ENCODE assay signal across 24 cellular contexts in the genomic region with DNA sequence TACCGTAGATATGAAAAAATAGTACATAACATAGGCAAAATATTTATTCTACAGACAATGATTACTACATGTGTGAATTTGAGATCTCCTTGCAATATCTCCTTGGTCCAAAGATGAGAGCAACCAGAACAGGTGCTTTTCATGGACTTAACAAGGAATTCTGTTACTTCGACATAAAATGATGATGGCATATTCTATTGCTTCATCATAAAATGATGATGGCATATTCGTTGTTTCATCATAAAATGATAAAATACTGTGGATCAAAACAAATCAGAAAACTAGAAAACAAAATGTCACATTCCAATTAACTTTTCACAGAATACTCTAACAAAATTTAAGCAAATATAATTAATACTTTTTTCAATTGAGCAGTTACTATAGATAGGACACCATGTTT. TPM values are rescaled to one million over a fixed set of nuclear protein-coding genes. Genes with fewer than 3 reads are reported as not detected.
DNase-seq lines count a peak whose midpoint lies in the region; ATAC-seq, FAIRE-seq and TF ChIP-seq lines count a peak whose summit lies in the region.
"Had no signal": no experiment of that assay in that cellular context is flagged by ENCODE, and none has a peak within 500 bp of the region (broad histone marks: within the 10 kb centered on the region; RNA-seq: fewer than 3 reads in every experiment).

No MANE protein-coding gene starts in this region.

- H3K9me3 Mint-ChIP-seq in activated T-helper 17 cell treated with anti-CD3 and anti-CD28 coated beads, Interleukin-2, amount 50 U/mL, for 72 hours = no peaks in the 10 kb centered on the region
- H3K9me3 Mint-ChIP-seq: T-helper 1 cell treated with Interleukin-12 subunit alpha and Interleukin-12 subunit beta and Interleukin-4 antibody, amounts not matched to agents 30 μg/mL and 1 μg/mL, for 36 hours had no signal

- TF ChIP-seq CTCF in KMS-11 (conservative IDR thresholded peaks at IDR 0.05; ENCODE audit: low read depth, low read length) = no peak

- H3K4me1 Mint-ChIP-seq in activated T-helper 17 cell treated with anti-CD3 and anti-CD28 coated beads, Interleukin-2, amount 50 U/mL, for 72 hours = peaks cover 61% of the 10 kb centered on the region

- WGBS in mesenchymal stem cell = no CpG with 5 or more reads among the region's 3 CpGs

- no peak overlapping the region for H2BK120ac ChIP-seq in mesenchymal stem cell (ENCODE audit: low read depth, low read length)

- H4K91ac ChIP-seq in mesenchymal stem cell (ENCODE audit: low read length) = no peak overlapping the region

- no peak overlapping the region for H3K27ac Mint-ChIP-seq in activated T-helper 17 cell treated with anti-CD3 and anti-CD28 coated beads, Interleukin-2, amount 50 U/mL, for 72 hours
- H3K27ac Mint-ChIP-seq: T-helper 1 cell treated with Interleukin-12 subunit alpha and Interleukin-12 subunit beta and Interleukin-4 antibody, amounts not matched to agents 30 μg/mL and 1 μg/mL, for 36 hours had no signal

- CTCF ChIA-PET in HEK293T (lab: Yijun Ruan, JAX) = no interaction called here

- no peaks in the 10 kb centered on the region for H3K27me3 ChIP-seq in KMS-11 (ENCODE audit: insufficient read depth, low read depth)
- H3K27me3 ChIP-seq in mesenchymal stem cell (ENCODE audit: control insufficient read depth in 1 of 2, insufficient read depth in 1 of 2, low read length in 2 of 2) = no peaks in the 10 kb centered on the region

- no peak overlapping the region for H3K18ac ChIP-seq in mesenchymal stem cell (ENCODE audit: low read depth in 1 of 2, low read length in 2 of 2)

- DNase-seq in mesenchymal stem cell (no peak), HEK293T (ENCODE audit: extremely low spot score) (no peak), NCI-H510A treated with DMSO at 0.1 percent for 48 hours (lab: John Stamatoyannopoulos, UW) (no peak)
- DNase-seq: ACHN; AML-193; DMS79 treated with DMSO at 0.1 percent for 48 hours; GOT3; KG1; MM.1S; NCI-H1092; NCI-H146; NCI-H2081; NCI-H446 treated with DMSO at 0.1 percent for 48 hours; NCI-H748 treated with DMSO at 0.1 percent for 48 hours; NK-92 treated with Interleukin-12 subunit alpha and Interleukin-12 subunit beta, amount 100 ng/mL, for 24 hours; OCI-M1; SHP77 treated with DMSO at 0.1 percent for 48 hours had no signal

- H3K23ac ChIP-seq in mesenchymal stem cell (ENCODE audit: low read length in 2 of 2) = no peak overlapping the region

- no peaks in the 10 kb centered on the region for H3K27me3 Mint-ChIP-seq in activated T-helper 17 cell treated with anti-CD3 and anti-CD28 coated beads, Interleukin-2, amount 50 U/mL, for 72 hours

- H3K36me3 ChIP-seq in KMS-11 (ENCODE audit: insufficient read depth) (no peaks in the 10 kb centered on the region), mesenchymal stem cell (ENCODE audit: control insufficient read depth in 1 of 2, insufficient read depth in 2 of 2, low read depth in 1 of 2, low read length in 2 of 2) (no peaks in the 10 kb centered on the region)

- H3K27ac ChIP-seq in KMS-11 (no peak overlapping the region), mesenchymal stem cell (ENCODE audit: low read length, poor library complexity, severe bottlenecking) (no peak overlapping the region)
- H3K27ac ChIP-seq: C4-2B had no signal

- H3K79me1 ChIP-seq in mesenchymal stem cell (replicated peaks; ENCODE audit: low read length, poor library complexity, severe bottlenecking) = peaks cover 5% of the 10 kb centered on the region

- H3K4me2 ChIP-seq in KMS-11 = peak overlapping the region; percentile 38; the same call in 1 of the 2 replicates
- H3K4me2 ChIP-seq in mesenchymal stem cell (ENCODE audit: low read length, poor library complexity, severe bottlenecking) = no peak overlapping the region

- H3K36me3 Mint-ChIP-seq in activated T-helper 17 cell treated with anti-CD3 and anti-CD28 coated beads, Interleukin-2, amount 50 U/mL, for 72 hours (ENCODE audit: low read depth) = peaks cover 50% of the 10 kb centered on the region

- H3K79me2 ChIP-seq in KMS-11 (ENCODE audit: insufficient read depth, low read depth) = peaks cover 84% of the 10 kb centered on the region

- peak overlapping the region; percentile 92 for H3K4me3 Mint-ChIP-seq in activated T-helper 17 cell treated with anti-CD3 and anti-CD28 coated beads, Interleukin-2, amount 50 U/mL, for 72 hours
- H3K4me3 Mint-ChIP-seq: T-helper 1 cell treated with Interleukin-12 subunit alpha and Interleukin-12 subunit beta and Interleukin-4 antibody, amounts not matched to agents 30 μg/mL and 1 μg/mL, for 36 hours had no signal

- FAIRE-seq in G401.6 (lab: Jason Lieb, UNC) = peak; percentile 30

- H3K9me3 ChIP-seq in mesenchymal stem cell (ENCODE audit: control insufficient read depth, low read length) = no peaks in the 10 kb centered on the region

- POLR2A ChIA-PET in HEK293T (lab: Yijun Ruan, JAX) = no interaction called here

- H3K4ac ChIP-seq in mesenchymal stem cell (ENCODE audit: low read depth in 1 of 2, low read length in 2 of 2) = no peak overlapping the region

- peaks cover 39% of the 10 kb centered on the region for H3K4me1 ChIP-seq in KMS-11 (ENCODE audit: low read depth, poor library complexity, severe bottlenecking)
- H3K4me1 ChIP-seq in mesenchymal stem cell (ENCODE audit: control insufficient read depth, insufficient read depth, low read depth, low read length) = peaks cover 17% of the 10 kb centered on the region

- H3K4me3 ChIP-seq in KMS-11 (IDR thresholded peaks at IDR 0.05; ENCODE audit: insufficient read depth, low read depth, low read length) (no peak overlapping the region), mesenchymal stem cell (ENCODE audit: insufficient read depth in 1 of 2, low read depth in 1 of 2, low read length in 2 of 2) (no peak overlapping the region)

- H4K20me1 ChIP-seq in KMS-11 (ENCODE audit: insufficient read depth) = peaks cover 7% of the 10 kb centered on the region

- no peak overlapping the region for H2AFZ ChIP-seq in KMS-11 (ENCODE audit: low read depth)
- no peak overlapping the region for H2AFZ ChIP-seq in mesenchymal stem cell (ENCODE audit: low read depth, low read length)

- no peak for ATAC-seq in activated T-helper 17 cell treated with anti-CD3 and anti-CD28 coated beads, Interleukin-2, amount 50 U/mL, for 72 hours (replicated peaks)
- no peak for ATAC-seq in HG02759 (IDR thresholded peaks at IDR 0.05; ENCODE audit: unreplicated experiment)
- ATAC-seq: HCT116 had no signal

- no peak overlapping the region for H4K8ac ChIP-seq in mesenchymal stem cell (ENCODE audit: low read length)

- no peak overlapping the region for H2BK15ac ChIP-seq in mesenchymal stem cell (ENCODE audit: low read depth, poor library complexity, severe bottlenecking)

- H3K9ac ChIP-seq in KMS-11 (no peak overlapping the region), mesenchymal stem cell (ENCODE audit: low read length) (peak overlapping the region; percentile 45)

- H2BK12ac ChIP-seq in mesenchymal stem cell (ENCODE audit: low read length in 2 of 2) = no peak overlapping the region

- H2AK5ac ChIP-seq in mesenchymal stem cell (ENCODE audit: low read length, severe bottlenecking) = no peak overlapping the region

- no peak overlapping the region for H2BK5ac ChIP-seq in mesenchymal stem cell (ENCODE audit: low read depth, low read length, poor library complexity, severe bottlenecking)

- H3K14ac ChIP-seq in mesenchymal stem cell (ENCODE audit: low read length in 2 of 2) = no peak overlapping the region

TF ChIP-seq in HEK293T, 16 proteins besides CTCF, POLR2A, EP300 and RAD21:
- TF ChIP-seq L3MBTL2 (conservative IDR thresholded peaks at IDR 0.05) (no peak), ARNT (IDR thresholded peaks at IDR 0.05) (no peak), FOXK2 (IDR thresholded peaks at IDR 0.05) (no peak), BHLHE40 (IDR thresholded peaks at IDR 0.05; ENCODE audit: borderline replicate concordance) (no peak), TARDBP (IDR thresholded peaks at IDR 0.05) (no peak), FOXA1 (IDR thresholded peaks at IDR 0.05) (no peak), LEF1 (IDR thresholded peaks at IDR 0.05; ENCODE audit: borderline replicate concordance) (no peak), FOXM1 (IDR thresholded peaks at IDR 0.05; ENCODE audit: borderline replicate concordance) (no peak), NFRKB (IDR thresholded peaks at IDR 0.05) (no peak)
- TF ChIP-seq, protein P1, sequence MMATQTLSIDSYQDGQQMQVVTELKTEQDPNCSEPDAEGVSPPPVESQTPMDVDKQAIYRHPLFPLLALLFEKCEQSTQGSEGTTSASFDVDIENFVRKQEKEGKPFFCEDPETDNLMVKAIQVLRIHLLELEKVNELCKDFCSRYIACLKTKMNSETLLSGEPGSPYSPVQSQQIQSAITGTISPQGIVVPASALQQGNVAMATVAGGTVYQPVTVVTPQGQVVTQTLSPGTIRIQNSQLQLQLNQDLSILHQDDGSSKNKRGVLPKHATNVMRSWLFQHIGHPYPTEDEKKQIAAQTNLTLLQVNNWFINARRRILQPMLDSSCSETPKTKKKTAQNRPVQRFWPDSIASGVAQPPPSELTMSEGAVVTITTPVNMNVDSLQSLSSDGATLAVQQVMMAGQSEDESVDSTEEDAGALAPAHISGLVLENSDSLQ (IDR thresholded peaks at IDR 0.05) = no peak

RNA-seq across cellular contexts. Expression of gene OSBPL3, which starts 4.8 kb away (rescaled TPM):
- total RNA-seq in activated T-helper 17 cell treated with anti-CD3 and anti-CD28 coated beads, Interleukin-2, amount 50 U/mL, for 72 hours = 10 to 100 TPM; 57.6 to 70.6 TPM
- polyA plus RNA-seq in mesenchymal stem cell (2013, experiment 1 of 2) = 7.8 TPM
- 7.5 TPM for polyA plus RNA-seq in mesenchymal stem cell (2013, experiment 2 of 2)
